ENCODE assay signal across 17 cellular contexts in genomic region chr7:158568974-158569857, GRCh38. TPM values are rescaled to one million over a fixed set of nuclear protein-coding genes. Genes with fewer than 3 reads are reported as not detected.
A peak's percentile ranks its signal among the peaks of the same experiment; 100 is the strongest.
DNase-seq lines count a peak whose midpoint lies in the region; ATAC-seq, FAIRE-seq and TF ChIP-seq lines count a peak whose summit lies in the region.
"Had no signal": no experiment of that assay in that cellular context is flagged by ENCODE, and none has a peak within 500 bp of the region (broad histone marks: within the 10 kb centered on the region; RNA-seq: fewer than 3 reads in every experiment).

No MANE protein-coding gene starts in this region.

- peaks cover 0 to 7% (median 3%) of the 10 kb centered on the region in 4 experiments; a peak in 4 of 7 replicates for H3K4me1 ChIP-seq in H1 (replicated peaks in 1 of 4; ENCODE audit: control insufficient read depth in 3 of 4, insufficient read depth in 4 of 4, low read length in 3 of 4)
- H3K4me1 ChIP-seq in neuronal stem cell (ENCODE audit: control insufficient read depth in 2 of 2, insufficient read depth in 1 of 2, low read depth in 1 of 2, low read length in 2 of 2), result peaks cover 0 to 3% of the 10 kb centered on the region in 2 donors
- H3K4me1 ChIP-seq: BLaER1, Caco-2 had no signal

- H3K79me1 ChIP-seq in H1 (ENCODE audit: low read depth, low read length), result no peaks in the 10 kb centered on the region
- no peaks in the 10 kb centered on the region for H3K79me1 ChIP-seq in neuronal stem cell (ENCODE audit: low read depth, low read length)

- H3K27me3 Mint-ChIP-seq in natural killer cell treated with Interleukin-12 subunit alpha and Interleukin-12 subunit beta and Interleukin-15 and Interleukin-18, amount 100 ng/mL, for 72 hours, result peaks cover 8 to 9% of the 10 kb centered on the region in 2 donors
- peaks cover 11 to 32% of the 10 kb centered on the region in 2 donors for H3K27me3 Mint-ChIP-seq in natural killer cell (ENCODE audit: low read depth in 2 of 2)

- no peaks in the 10 kb centered on the region for H4K20me1 ChIP-seq in H1 (replicated peaks in 1 of 2; ENCODE audit: control insufficient read depth in 1 of 2, insufficient read depth in 2 of 2, low read length in 2 of 2)
- H4K20me1 ChIP-seq: BLaER1 had no signal

- H2BK5ac ChIP-seq in H1 (ENCODE audit: low read depth, low read length) (no peak overlapping the region), neuronal stem cell (ENCODE audit: low read length) (no peak overlapping the region)

- H3K36me3 Mint-ChIP-seq in natural killer cell treated with Interleukin-12 subunit alpha and Interleukin-12 subunit beta and Interleukin-15 and Interleukin-18, amount 100 ng/mL, for 72 hours, result no peaks in the 10 kb centered on the region
- H3K36me3 Mint-ChIP-seq in natural killer cell, result no peaks in the 10 kb centered on the region
- H3K36me3 Mint-ChIP-seq: CD8-positive, alpha-beta memory T cell had no signal

- no peak for TF ChIP-seq EP300 in H1 (IDR thresholded peaks at IDR 0.05; ENCODE audit: borderline replicate concordance in 1 of 2, low read depth in 2 of 2, low read length in 2 of 2)

- no peak overlapping the region for H4K91ac ChIP-seq in H1 (replicated peaks; ENCODE audit: insufficient read length, low read length)
- no peak overlapping the region for H4K91ac ChIP-seq in neuronal stem cell (ENCODE audit: low read depth, low read length, poor library complexity)

- H2BK120ac ChIP-seq in H1 (replicated peaks; ENCODE audit: low read depth, low read length), result no peak overlapping the region
- H2BK120ac ChIP-seq in neuronal stem cell (ENCODE audit: low read depth, low read length), result no peak overlapping the region

- H2AK5ac ChIP-seq in H1 (ENCODE audit: low read depth, low read length) (no peak overlapping the region), neuronal stem cell (ENCODE audit: low read depth, low read length) (peak overlapping the region; percentile 81)

- WGBS in H1 (ENCODE audit: extremely low coverage in 1 of 2, insufficient coverage in 1 of 2, insufficient read length in 1 of 2, insufficient replicate concordance in 2 of 2, low coverage in 1 of 2, low lambda C conversion rate in 2 of 2, missing lambda C conversion rate in 1 of 2), 2 experiments, result 70% methylated on average over 47 of the region's 67 CpGs; no CpG with 5 or more reads in 1 of the 2 experiments
- WGBS in neuronal stem cell (ENCODE audit: extremely low coverage in 2 of 2, insufficient read length in 2 of 2, insufficient replicate concordance in 1 of 2), 2 donors, result no CpG with 5 or more reads among the region's 67 CpGs

- intact Hi-C loops in natural killer cell (cut with micrococcal nuclease), result no loop called here

- no peak for ATAC-seq in natural killer cell treated with Interleukin-12 subunit alpha and Interleukin-12 subunit beta and Interleukin-15 and Interleukin-18, amount 100 ng/mL, for 72 hours
- no peak for ATAC-seq in natural killer cell
- no peak for ATAC-seq in GM18519 (IDR thresholded peaks at IDR 0.05; ENCODE audit: low FRiP score, unreplicated experiment)
- no peak for ATAC-seq in HG03342 (IDR thresholded peaks at IDR 0.05; ENCODE audit: unreplicated experiment)
- ATAC-seq in HG02623 (IDR thresholded peaks at IDR 0.05; ENCODE audit: unreplicated experiment), result no peak

- H3K9ac ChIP-seq in H1 (replicated peaks in 1 of 4; ENCODE audit: extremely low read depth in 1 of 4, low read depth in 3 of 4, low read length in 3 of 4) (no peak overlapping the region), neuronal stem cell (ENCODE audit: low read depth, low read length, poor library complexity) (peak overlapping the region; percentile 18)
- H3K9ac ChIP-seq: BLaER1 had no signal

- H3K27ac ChIP-seq in H1 (ENCODE audit: low read depth, low read length) (no peak overlapping the region), neuronal stem cell (replicated peaks; ENCODE audit: low read length) (no peak overlapping the region)
- H3K27ac ChIP-seq: BLaER1 had no signal

- no peak overlapping the region for H4K8ac ChIP-seq in H1 (ENCODE audit: extremely low read depth, insufficient read depth, low read length)
- no peak overlapping the region for H4K8ac ChIP-seq in neuronal stem cell (ENCODE audit: low read depth, low read length)

- CTCF ChIA-PET in H1 (lab: Charles Lee; ENCODE audit: partially characterized antibody), result interaction anchor here (1.0 kb wide), 1 partner anchor 55 kb away, joined by 4 read pairs; no protein-coding TSS in a partner anchor

- no peaks in the 10 kb centered on the region for H3K4me1 Mint-ChIP-seq in natural killer cell treated with Interleukin-12 subunit alpha and Interleukin-12 subunit beta and Interleukin-15 and Interleukin-18, amount 100 ng/mL, for 72 hours (ENCODE audit: low read depth in 2 of 2)
- no peaks in the 10 kb centered on the region for H3K4me1 Mint-ChIP-seq in natural killer cell
- H3K4me1 Mint-ChIP-seq: CD8-positive, alpha-beta memory T cell had no signal

- H2BK15ac ChIP-seq in H1 (ENCODE audit: low read length) (no peak overlapping the region), neuronal stem cell (ENCODE audit: low read length) (no peak overlapping the region)

- no peak for TF ChIP-seq RAD21 in H1 (IDR thresholded peaks at IDR 0.05 in 1 of 2, conservative IDR thresholded peaks at IDR 0.05 in 1 of 2; ENCODE audit: low read depth in 2 of 2, low read length in 2 of 2)

- POLR2A ChIA-PET in H1 (lab: Charles Lee; ENCODE audit: partially characterized antibody), result interaction anchor here (1.0 kb wide), 1 partner anchor 26 kb away, joined by 5 read pairs; no protein-coding TSS in a partner anchor

- H3K23ac ChIP-seq in H1 (ENCODE audit: insufficient read length) (no peak overlapping the region), neuronal stem cell (ENCODE audit: low read depth, low read length, poor library complexity) (no peak overlapping the region)

- H3K9me3 Mint-ChIP-seq in natural killer cell treated with Interleukin-12 subunit alpha and Interleukin-12 subunit beta and Interleukin-15 and Interleukin-18, amount 100 ng/mL, for 72 hours, result no peaks in the 10 kb centered on the region
- no peaks in the 10 kb centered on the region for H3K9me3 Mint-ChIP-seq in natural killer cell
- H3K9me3 Mint-ChIP-seq: CD8-positive, alpha-beta memory T cell; H9 had no signal

- H3K23me2 ChIP-seq in H1 (ENCODE audit: low read depth, low read length), result no peaks in the 10 kb centered on the region; the same call in 1 of the 2 replicates

- H2BK12ac ChIP-seq in H1 (ENCODE audit: low read depth, low read length), result no peak overlapping the region
- no peak overlapping the region for H2BK12ac ChIP-seq in neuronal stem cell (ENCODE audit: low read length)

- H3K4ac ChIP-seq in H1 (replicated peaks; ENCODE audit: insufficient read length, low read depth, low read length) (no peak overlapping the region), neuronal stem cell (ENCODE audit: low read length) (no peak overlapping the region)

- H3K9me3 ChIP-seq in H1 (ENCODE audit: insufficient read depth in 2 of 2, low read depth in 1 of 2, low read length in 1 of 2) (peaks cover 0 to 5% of the 10 kb centered on the region in 2 experiments; a peak in 1 of 4 replicates), neuronal stem cell (replicated peaks in 1 of 2; ENCODE audit: control insufficient read depth in 2 of 2, insufficient read depth in 1 of 2, low read depth in 1 of 2, low read length in 2 of 2) (peaks cover 0 to 2% of the 10 kb centered on the region in 2 donors)
- H3K9me3 ChIP-seq: Caco-2 had no signal

- H3K18ac ChIP-seq in H1 (ENCODE audit: extremely low read depth, low read length) (no peak overlapping the region), neuronal stem cell (ENCODE audit: low read length) (peak overlapping the region; percentile 19)

- H3K27me3 ChIP-seq in H1 (replicated peaks in 1 of 4; ENCODE audit: control insufficient read depth in 3 of 4, extremely low read depth in 1 of 4, insufficient read depth in 3 of 4, low read length in 3 of 4) (peaks cover 3 to 24% (median 19%) of the 10 kb centered on the region in 4 experiments; a peak in 6 of 7 replicates), neuronal stem cell (ENCODE audit: control insufficient read depth in 3 of 3, insufficient read depth in 3 of 3, low read depth in 1 of 3, low read length in 3 of 3) (peaks cover 4 to 18% (median 14%) of the 10 kb centered on the region in 3 experiments)
- H3K27me3 ChIP-seq: BLaER1 had no signal

- FAIRE-seq in H1 (lab: Jason Lieb, UNC), result no peak
- FAIRE-seq: GM12892 had no signal

- no peak for TF ChIP-seq POLR2A in H1 (IDR thresholded peaks at IDR 0.05; ENCODE audit: control extremely low read depth in 1 of 2, low read depth in 2 of 2, low read length in 2 of 2)

- H3K14ac ChIP-seq in H1 (ENCODE audit: insufficient read length), result no peak overlapping the region
- H3K14ac ChIP-seq in neuronal stem cell (ENCODE audit: low read length), result no peak overlapping the region

- DNase-seq in natural killer cell treated with Interleukin-12 subunit alpha and Interleukin-12 subunit beta and Interleukin-15 and Interleukin-18, amount 100 ng/mL, for 72 hours (ENCODE audit: low spot score), result peak; percentile 26
- DNase-seq in natural killer cell, result no peak
- DNase-seq in H1 (ENCODE audit: low read depth in 1 of 2, low spot score in 2 of 2), result no peak
- DNase-seq in neuronal stem cell (ENCODE audit: low spot score), result no peak
- no peak for DNase-seq in NCI-H1930 (lab: John Stamatoyannopoulos, UW)
- DNase-seq: 8988T; AML-193; Caco-2; CD8-positive, alpha-beta memory T cell; DND-41; GDM1; H9 had no signal

- H3K4me3 Mint-ChIP-seq in natural killer cell treated with Interleukin-12 subunit alpha and Interleukin-12 subunit beta and Interleukin-15 and Interleukin-18, amount 100 ng/mL, for 72 hours, result no peak overlapping the region
- H3K4me3 Mint-ChIP-seq in natural killer cell, result no peak overlapping the region
- H3K4me3 Mint-ChIP-seq: CD8-positive, alpha-beta memory T cell; H9 had no signal

- no peak overlapping the region for H4K5ac ChIP-seq in H1 (ENCODE audit: insufficient read length, low read depth, low read length)

- TF ChIP-seq CTCF in natural killer cell (IDR thresholded peaks at IDR 0.05) (no peak), H1 (IDR thresholded peaks at IDR 0.05; ENCODE audit: control extremely low read depth in 1 of 3, insufficient read depth in 1 of 3, low read depth in 1 of 3, low read length in 3 of 3) (no peak)

- H3K79me2 ChIP-seq in H1 (ENCODE audit: control insufficient read depth in 1 of 2, insufficient read depth in 2 of 2, low read length in 2 of 2), result no peaks in the 10 kb centered on the region

- H3K4me2 ChIP-seq in H1 (ENCODE audit: insufficient read depth in 1 of 2, low read depth in 2 of 2, low read length in 2 of 2) (peak overlapping the region; percentile 15 to 58; a peak in 1 of 4 replicates), neuronal stem cell (ENCODE audit: insufficient read depth, low read length, poor library complexity, severe bottlenecking) (peak overlapping the region; percentile 54)
- H3K4me2 ChIP-seq: BLaER1 had no signal

- no peaks in the 10 kb centered on the region; a peak in 1 of 8 replicates for H3K36me3 ChIP-seq in H1 (ENCODE audit: control insufficient read depth in 2 of 4, insufficient read depth in 4 of 4, low read length in 3 of 4)
- H3K36me3 ChIP-seq in neuronal stem cell (replicated peaks in 1 of 2; ENCODE audit: control insufficient read depth in 2 of 2, insufficient read depth in 2 of 2, low read length in 2 of 2), result no peaks in the 10 kb centered on the region
- H3K36me3 ChIP-seq: BLaER1 had no signal

- H3K27ac Mint-ChIP-seq in natural killer cell treated with Interleukin-12 subunit alpha and Interleukin-12 subunit beta and Interleukin-15 and Interleukin-18, amount 100 ng/mL, for 72 hours, result no peak overlapping the region
- H3K27ac Mint-ChIP-seq in natural killer cell, result no peak overlapping the region
- H3K27ac Mint-ChIP-seq: CD8-positive, alpha-beta memory T cell had no signal

- H3K4me3 ChIP-seq in H1 (ENCODE audit: extremely low read depth in 1 of 4, insufficient read depth in 2 of 4, low read depth in 3 of 4, low read length in 4 of 4) (peak overlapping the region in 1 of 4 experiments; percentile 40; a peak in 2 of 8 replicates), neuronal stem cell (ENCODE audit: low read length in 2 of 2) (no peak overlapping the region)
- H3K4me3 ChIP-seq: BLaER1 had no signal

- no peak overlapping the region for H2AFZ ChIP-seq in H1 (ENCODE audit: low read length)
- H2AFZ ChIP-seq in neuronal stem cell (ENCODE audit: low read length), result no peak overlapping the region

- no peak overlapping the region for H2BK20ac ChIP-seq in H1 (ENCODE audit: low read length)

- H3K56ac ChIP-seq in H1 (replicated peaks; ENCODE audit: insufficient read length, low read depth, low read length), result no peak overlapping the region

RNA-seq across cellular contexts. Expression of gene PTPRN2, which starts 18.4 kb away (rescaled TPM):
- under 1 TPM; 0.17 to 0.74 TPM for total RNA-seq in natural killer cell treated with Interleukin-12 subunit alpha and Interleukin-12 subunit beta and Interleukin-15 and Interleukin-18, amount 100 ng/mL, for 72 hours
- total RNA-seq in natural killer cell, result 1 to 10 TPM; 1.3 to 2.5 (median 1.9) TPM
- total RNA-seq in H1 (2021; fragmentation: NEBNext Ultra II Directional; extraction: Animal tissue kit (Norgen Biotek cat#: 25700)), result 3.6 and 4.5 TPM in 2 replicates
- polyA plus RNA-seq in H1 (2011; rRNA removed), result 2.6 and 4.9 TPM in 2 replicates
- 3.7 TPM for polyA plus RNA-seq in H1 (2011; cell fraction: cytosol; rRNA removed)
- polyA plus RNA-seq in H1 (2011; cell fraction: nucleus; rRNA removed), result 5.5 TPM
- polyA plus RNA-seq in H1 (2012, experiment 1 of 2), result 1.3 to 2.3 TPM (median 1.8 TPM) in 4 replicates
- 1.4 TPM for polyA plus RNA-seq in H1 (2012, experiment 2 of 2)
- 1.4 TPM for polyA plus RNA-seq in H1 (2013, experiment 1 of 2)
- 1.5 TPM for polyA plus RNA-seq in H1 (2013, experiment 2 of 2)
- 3.4 and 3.5 TPM in 2 replicates for polyA minus RNA-seq in H1 (2011; rRNA and poly(A)+ RNA removed)
- 4.8 TPM for polyA minus RNA-seq in H1 (2011; cell fraction: cytosol; rRNA and poly(A)+ RNA removed)
- 7.4 TPM for polyA minus RNA-seq in H1 (2011; cell fraction: nucleus; rRNA and poly(A)+ RNA removed)
- polyA plus RNA-seq in neuronal stem cell (2013, experiment 1 of 2), result 19.0 TPM
- polyA plus RNA-seq in neuronal stem cell (2013, experiment 2 of 2), result 20.3 TPM
